In the genomic region with DNA sequence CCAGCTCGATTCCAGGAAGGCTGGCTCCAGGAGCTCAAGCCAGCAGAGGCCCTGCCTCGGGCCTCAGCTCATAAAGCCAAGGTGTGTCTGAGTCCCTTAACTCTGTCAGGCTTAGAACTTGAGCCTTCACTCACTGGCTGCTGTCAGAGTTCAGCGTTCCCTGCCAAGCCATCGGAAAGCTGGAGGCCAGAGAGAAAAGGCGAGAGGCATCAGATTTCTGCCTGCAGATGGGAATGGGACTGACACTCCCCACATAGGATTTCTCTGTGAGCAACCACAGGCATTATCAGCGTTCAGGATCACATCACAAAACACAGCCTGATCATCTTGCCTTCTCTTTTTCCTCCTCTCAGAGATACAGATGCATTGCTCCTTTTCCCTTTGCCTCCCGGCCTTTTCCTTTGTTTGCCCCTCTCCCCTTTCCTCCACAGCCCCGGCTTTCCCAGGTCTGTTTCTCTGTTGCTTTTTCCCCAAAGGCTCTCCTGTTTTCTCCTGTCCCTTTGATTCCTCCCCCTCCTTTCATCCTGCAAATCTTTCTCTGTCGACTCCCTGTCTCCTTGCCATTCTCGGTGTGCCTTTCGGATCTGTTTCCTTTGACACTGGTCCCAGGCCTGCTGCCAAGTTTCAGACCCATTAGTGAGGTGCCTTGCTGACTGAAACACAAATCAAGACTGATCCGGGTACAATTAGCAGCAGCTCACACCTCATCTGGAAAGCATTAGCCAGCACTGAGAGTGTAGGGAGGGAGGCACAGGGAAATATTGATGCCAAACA, we compare ENCODE assay signal across 8 cellular contexts. TPM values are rescaled to one million over a fixed set of nuclear protein-coding genes. Genes with fewer than 3 reads are reported as not detected.
A peak's percentile ranks its signal among the peaks of the same experiment; 100 is the strongest.
DNase-seq lines count a peak whose midpoint lies in the region; ATAC-seq lines count a peak whose summit lies in the region.

No MANE protein-coding gene starts in this region.

- no peak overlapping the region for H3K4me3 Mint-ChIP-seq in T-cell

- H3K4me3 ChIP-seq in thymus (ENCODE audit: low read length): no peak overlapping the region

- peak overlapping the region; percentile 50 for H3K27ac ChIP-seq in thymus (ENCODE audit: low read depth)

- H3K9me3 Mint-ChIP-seq in T-cell: peaks cover 0 to 3% (median 0%) of the 10 kb centered on the region in 3 donors

- no peaks in the 10 kb centered on the region for H3K27me3 ChIP-seq in thymus (ENCODE audit: control insufficient read depth, insufficient read depth)

- H3K27ac Mint-ChIP-seq in T-cell: no peak overlapping the region

- peaks cover under 1 to 3% of the 10 kb centered on the region in 2 donors for H3K27me3 Mint-ChIP-seq in T-cell

- H3K4me1 Mint-ChIP-seq in T-cell: no peaks in the 10 kb centered on the region

- no peaks in the 10 kb centered on the region for H3K36me3 ChIP-seq in thymus (ENCODE audit: control insufficient read depth, insufficient read depth)

- no peak for ATAC-seq in T-cell (replicated peaks in 1 of 4)

- POLR2A ChIA-PET in T-cell (lab: Charles Lee): no interaction called here

- 89% methylated on average over 12 of the region's 12 CpGs for WGBS in thymus

- no peaks in the 10 kb centered on the region for H3K4me1 ChIP-seq in thymus (ENCODE audit: control insufficient read depth, insufficient read depth, low read length)

- CTCF ChIA-PET in T-cell (lab: Charles Lee): no interaction called here

- DNase-seq in M059J (ENCODE audit: low read depth) (peak; percentile 82), anterior cingulate cortex (lab: John Stamatoyannopoulos, UW) (peak in 37 of 58 donors; percentile 2 to 69 (median 19)), islet precursor cell (peak; percentile 95), T-cell (no peak), CD1c-positive myeloid dendritic cell (ENCODE audit: extremely low spot score) (no peak)
- DNase-seq in activated CD4-positive, alpha-beta T cell treated with anti-CD3 and anti-CD28 coated beads for 48 hours: no peak
- DNase-seq in activated CD4-positive, CD25-positive, alpha-beta regulatory T cell treated with anti-CD3 and anti-CD28 coated beads, Interleukin-2, amount 50 U/mL, for 72 hours: no peak

- no peaks in the 10 kb centered on the region for H3K36me3 Mint-ChIP-seq in T-cell

- H3K9me3 ChIP-seq in thymus (ENCODE audit: control insufficient read depth): no peaks in the 10 kb centered on the region

RNA-seq across cellular contexts. Expression of a gene that starts 44.5 kb away (rescaled TPM):
- total RNA-seq in M059J (2014; rRNA removed; shearing (Covaris generic)): 5.0 and 12.5 TPM in 2 replicates
- 5.7 TPM for polyA plus RNA-seq in thymus
- total RNA-seq in T-cell: under 1 TPM in 2 of 5 donors, not detected in 3; 0.16 to 0.20 TPM

Comparison
In these comparisons a context has a peak if more than half of its experiments do, and no peak if none do; other contexts are left out.
1. DNase-seq: peak in M059J (single experiment), anterior cingulate cortex (37 of 58) and islet precursor cell (single experiment); none in T-cell (0 of 34), activated CD4-positive, alpha-beta T cell treated with anti-CD3 and anti-CD28 coated beads for 48 hours (single experiment), CD1c-positive myeloid dendritic cell (single experiment) and activated CD4-positive, CD25-positive, alpha-beta regulatory T cell treated with anti-CD3 and anti-CD28 coated beads, Interleukin-2, amount 50 U/mL, for 72 hours (single experiment).